22 cellular contexts compared by ENCODE assay signal in genomic region chr19:10256970-10257615, GRCh38. TPM values are rescaled to one million over a fixed set of nuclear protein-coding genes. Genes with fewer than 3 reads are reported as not detected.
A peak's percentile ranks its signal among the peaks of the same experiment; 100 is the strongest.
DNase-seq lines count a peak whose midpoint lies in the region; ATAC-seq, FAIRE-seq and TF ChIP-seq lines count a peak whose summit lies in the region.
"Had no signal": no experiment of that assay in that cellular context is flagged by ENCODE, and none has a peak within 500 bp of the region (broad histone marks: within the 10 kb centered on the region; RNA-seq: fewer than 3 reads in every experiment).

No MANE protein-coding gene starts in this region.

- H3K4me1 ChIP-seq in HEK293 (ENCODE audit: control insufficient read depth, insufficient read depth, low read length) (no peaks in the 10 kb centered on the region), astrocyte (ENCODE audit: insufficient read depth, low read length) (peaks cover 20% of the 10 kb centered on the region), osteoblast (ENCODE audit: insufficient read depth, low read length) (peaks cover 5% of the 10 kb centered on the region), neuronal stem cell (ENCODE audit: control insufficient read depth in 2 of 2, insufficient read depth in 1 of 2, low read depth in 1 of 2, low read length in 2 of 2) (peaks cover 5 to 6% of the 10 kb centered on the region in 2 donors)

- H3K4me2 ChIP-seq in astrocyte (ENCODE audit: low read length) (no peak overlapping the region), osteoblast (ENCODE audit: insufficient read depth, low read length) (no peak overlapping the region), neuronal stem cell (ENCODE audit: insufficient read depth, low read length, poor library complexity, severe bottlenecking) (no peak overlapping the region)
- H3K4me2 ChIP-seq: BLaER1 treated with 17β-estradiol and CSF1 and Interleukin-3, amounts not matched to agents 10 nM and 100 nM; GM23338; PC-9 had no signal

- no peak overlapping the region for H3K4me3 Mint-ChIP-seq in activated CD8-positive, alpha-beta T cell treated with anti-CD3 and anti-CD28 coated beads for 36 hours
- H3K4me3 Mint-ChIP-seq in activated CD8-positive, alpha-beta T cell treated with anti-CD3 and anti-CD28 coated beads, Interleukin-2, amount 10 ng/mL, durations not matched to agents 7 days and 5 days, result no peak overlapping the region
- H3K4me3 Mint-ChIP-seq in astrocyte (ENCODE audit: unreplicated experiment), result no peak overlapping the region
- H3K4me3 Mint-ChIP-seq: GM23338 had no signal

- TF ChIP-seq CTCF in activated CD8-positive, alpha-beta T cell treated with anti-CD3 and anti-CD28 coated beads for 36 hours (IDR thresholded peaks at IDR 0.05), result no peak
- TF ChIP-seq CTCF in HEK293 (tag by site-specific recombination; IDR thresholded peaks at IDR 0.05), result no peak
- no peak for TF ChIP-seq CTCF in astrocyte (IDR thresholded peaks at IDR 0.05; ENCODE audit: insufficient read depth, low read depth, low read length)
- no peak for TF ChIP-seq CTCF in osteoblast (IDR thresholded peaks at IDR 0.05; ENCODE audit: extremely low read depth, low read depth, low read length)

- H3K4me1 Mint-ChIP-seq in activated CD8-positive, alpha-beta T cell treated with anti-CD3 and anti-CD28 coated beads for 36 hours (ENCODE audit: low read depth), result peaks cover 46% of the 10 kb centered on the region
- H3K4me1 Mint-ChIP-seq in activated CD8-positive, alpha-beta T cell treated with anti-CD3 and anti-CD28 coated beads, Interleukin-2, amount 10 ng/mL, durations not matched to agents 7 days and 5 days (ENCODE audit: low read depth), result peaks cover 42% of the 10 kb centered on the region
- H3K4me1 Mint-ChIP-seq in astrocyte (ENCODE audit: low read depth, unreplicated experiment), result peaks cover 4% of the 10 kb centered on the region

- DNase-seq in activated CD8-positive, alpha-beta T cell treated with anti-CD3 and anti-CD28 coated beads for 36 hours, result no peak
- no peak for DNase-seq in activated CD8-positive, alpha-beta T cell treated with anti-CD3 and anti-CD28 coated beads, Interleukin-2, amount 10 ng/mL, durations not matched to agents 7 days and 5 days
- no peak for DNase-seq in astrocyte (ENCODE audit: low read depth)
- peak; percentile 18 for DNase-seq in osteoblast (ENCODE audit: insufficient read length, low spot score, missing footprints)
- DNase-seq in neuronal stem cell (ENCODE audit: low spot score), result no peak
- DNase-seq: COR-L47, DMS153, Kasumi-1, MM.1S, NCI-H1105 treated with DMSO at 0.1 percent for 48 hours, NCI-H1694 treated with DMSO at 0.1 percent for 48 hours, NCI-H2107, NCI-H2227 treated with DMSO at 0.1 percent for 48 hours, NCI-H524, PC-9 had no signal

- no peaks in the 10 kb centered on the region for H3K9me3 Mint-ChIP-seq in activated CD8-positive, alpha-beta T cell treated with anti-CD3 and anti-CD28 coated beads for 36 hours
- H3K9me3 Mint-ChIP-seq in activated CD8-positive, alpha-beta T cell treated with anti-CD3 and anti-CD28 coated beads, Interleukin-2, amount 10 ng/mL, durations not matched to agents 7 days and 5 days (ENCODE audit: insufficient read depth), result no peaks in the 10 kb centered on the region
- no peaks in the 10 kb centered on the region for H3K9me3 Mint-ChIP-seq in astrocyte (ENCODE audit: unreplicated experiment)
- H3K9me3 Mint-ChIP-seq: GM23338 had no signal

- H3K4ac ChIP-seq in neuronal stem cell (ENCODE audit: low read length), result no peak overlapping the region

- no peak overlapping the region for H3K14ac ChIP-seq in neuronal stem cell (ENCODE audit: low read length)

- CTCF ChIA-PET in activated CD8-positive, alpha-beta T cell treated with anti-CD3 and anti-CD28 coated beads for 36 hours (lab: Charles Lee), result interaction anchor here (1.3 to 8.6 kb wide), 3 partner anchors 14 to 134 kb away, joined by 3 to 168 read pairs (median 9); partner anchors contain the start of gene ICAM1
- CTCF ChIA-PET in activated CD8-positive, alpha-beta T cell treated with anti-CD3 and anti-CD28 coated beads, Interleukin-2, amount 10 ng/mL, durations not matched to agents 7 days and 5 days (lab: Charles Lee), result interaction anchor here (0.6 to 7.9 kb wide), 4 partner anchors 13 to 203 kb away, joined by 3 to 255 read pairs (median 86); partner anchors contain the start of genes ICAM1 and TYK2
- CTCF ChIA-PET in HEK293 (lab: Yijun Ruan, JAX), result interaction anchor here (0.5 to 7.9 kb wide), 5 partner anchors 31 to 399 kb away, joined by 3 to 141 read pairs (median 3); no protein-coding TSS in a partner anchor

- H3K4me3 ChIP-seq in HEK293 (ENCODE audit: low read depth, low read length) (no peak overlapping the region), astrocyte (ENCODE audit: insufficient read depth, low read depth, low read length) (no peak overlapping the region), osteoblast (ENCODE audit: insufficient read depth, low read length) (no peak overlapping the region), neuronal stem cell (ENCODE audit: low read length in 2 of 2) (no peak overlapping the region)
- H3K4me3 ChIP-seq: BLaER1 treated with 17β-estradiol and CSF1 and Interleukin-3, amounts not matched to agents 10 nM and 100 nM; GM23338; PC-9 had no signal

- H3K79me1 ChIP-seq in neuronal stem cell (ENCODE audit: low read depth, low read length), result peaks cover 3% of the 10 kb centered on the region

- no peak overlapping the region for H2BK15ac ChIP-seq in neuronal stem cell (ENCODE audit: low read length)

- no peak overlapping the region for H2BK12ac ChIP-seq in neuronal stem cell (ENCODE audit: low read length)

- H3K18ac ChIP-seq in neuronal stem cell (ENCODE audit: low read length), result no peak overlapping the region

- ATAC-seq in activated CD8-positive, alpha-beta T cell treated with anti-CD3 and anti-CD28 coated beads for 36 hours, result no peak
- no peak for ATAC-seq in activated CD8-positive, alpha-beta T cell treated with anti-CD3 and anti-CD28 coated beads, Interleukin-2, amount 10 ng/mL, durations not matched to agents 7 days and 5 days
- ATAC-seq in HG03565 (IDR thresholded peaks at IDR 0.05; ENCODE audit: unreplicated experiment) (no peak), HG03135 (IDR thresholded peaks at IDR 0.05; ENCODE audit: unreplicated experiment) (no peak)
- ATAC-seq: GM23338 had no signal

- no peak overlapping the region for H3K9ac ChIP-seq in astrocyte (ENCODE audit: low read length)
- no peak overlapping the region for H3K9ac ChIP-seq in neuronal stem cell (ENCODE audit: low read depth, low read length, poor library complexity)
- H3K9ac ChIP-seq: BLaER1 treated with 17β-estradiol and CSF1 and Interleukin-3, amounts not matched to agents 10 nM and 100 nM had no signal

- no peaks in the 10 kb centered on the region for H3K27me3 Mint-ChIP-seq in activated CD8-positive, alpha-beta T cell treated with anti-CD3 and anti-CD28 coated beads for 36 hours
- H3K27me3 Mint-ChIP-seq in activated CD8-positive, alpha-beta T cell treated with anti-CD3 and anti-CD28 coated beads, Interleukin-2, amount 10 ng/mL, durations not matched to agents 7 days and 5 days (ENCODE audit: low read depth), result no peaks in the 10 kb centered on the region
- H3K27me3 Mint-ChIP-seq in astrocyte (ENCODE audit: low read depth, unreplicated experiment), result no peaks in the 10 kb centered on the region

- no peak overlapping the region for H3K23ac ChIP-seq in neuronal stem cell (ENCODE audit: low read depth, low read length, poor library complexity)

- H4K20me1 ChIP-seq in astrocyte (ENCODE audit: insufficient read depth, low read length), result peaks cover 14% of the 10 kb centered on the region
- H4K20me1 ChIP-seq in osteoblast (ENCODE audit: insufficient read depth, low read length), result no peaks in the 10 kb centered on the region

- POLR2A ChIA-PET in activated CD8-positive, alpha-beta T cell treated with anti-CD3 and anti-CD28 coated beads for 36 hours (lab: Charles Lee), result interaction anchor here (0.6 to 1.6 kb wide), 5 partner anchors 14 to 770 kb away, joined by 3 to 7 read pairs (median 3); partner anchors contain the start of genes ICAM1, P2RY11 and RAVER1
- POLR2A ChIA-PET in activated CD8-positive, alpha-beta T cell treated with anti-CD3 and anti-CD28 coated beads, Interleukin-2, amount 10 ng/mL, durations not matched to agents 7 days and 5 days (lab: Charles Lee), result interaction anchor here (1.5 kb wide), 1 partner anchor 13 kb away, joined by 3 read pairs; no protein-coding TSS in a partner anchor
- POLR2A ChIA-PET in HEK293 (lab: Yijun Ruan, JAX), result interaction anchor here (0.6 kb wide), 1 partner anchor 77 kb away, joined by 6 read pairs; no protein-coding TSS in a partner anchor

- no peak overlapping the region for H2AK5ac ChIP-seq in neuronal stem cell (ENCODE audit: low read depth, low read length)

- no peaks in the 10 kb centered on the region for H3K9me3 ChIP-seq in HEK293 (ENCODE audit: control insufficient read depth, insufficient read depth, low read depth, low read length)
- no peaks in the 10 kb centered on the region for H3K9me3 ChIP-seq in astrocyte (ENCODE audit: insufficient read depth, low read depth, low read length)
- no peaks in the 10 kb centered on the region for H3K9me3 ChIP-seq in osteoblast (ENCODE audit: low read depth, low read length)
- peaks cover 0 to 2% of the 10 kb centered on the region in 2 donors for H3K9me3 ChIP-seq in neuronal stem cell (replicated peaks in 1 of 2; ENCODE audit: control insufficient read depth in 2 of 2, insufficient read depth in 1 of 2, low read depth in 1 of 2, low read length in 2 of 2)
- H3K9me3 ChIP-seq: BLaER1 treated with 17β-estradiol and CSF1 and Interleukin-3, amounts not matched to agents 10 nM and 100 nM had no signal

- whole genome bisulfite sequencing in neuronal stem cell (ENCODE audit: extremely low coverage in 2 of 2, insufficient read length in 2 of 2, insufficient replicate concordance in 1 of 2), 2 donors, result no CpG with 5 or more reads among the region's 9 CpGs

- intact Hi-C loops in activated CD8-positive, alpha-beta T cell treated with anti-CD3 and anti-CD28 coated beads for 36 hours (cut with micrococcal nuclease), result no loop called here

- peak overlapping the region; percentile 35 for H3K27ac Mint-ChIP-seq in activated CD8-positive, alpha-beta T cell treated with anti-CD3 and anti-CD28 coated beads for 36 hours
- no peak overlapping the region for H3K27ac Mint-ChIP-seq in activated CD8-positive, alpha-beta T cell treated with anti-CD3 and anti-CD28 coated beads, Interleukin-2, amount 10 ng/mL, durations not matched to agents 7 days and 5 days
- peak overlapping the region; percentile 85 for H3K27ac Mint-ChIP-seq in astrocyte (ENCODE audit: unreplicated experiment)
- H3K27ac Mint-ChIP-seq: GM23338 had no signal

- H4K91ac ChIP-seq in neuronal stem cell (ENCODE audit: low read depth, low read length, poor library complexity), result no peak overlapping the region

- no peak overlapping the region for H2BK120ac ChIP-seq in neuronal stem cell (ENCODE audit: low read depth, low read length)

- no peak for FAIRE-seq in astrocyte (lab: Jason Lieb, UNC)
- FAIRE-seq: GM12892 had no signal

- no peak overlapping the region for H2BK5ac ChIP-seq in neuronal stem cell (ENCODE audit: low read length)

- H3K79me2 ChIP-seq in astrocyte (ENCODE audit: insufficient read depth, low read length) (peaks cover 23% of the 10 kb centered on the region), osteoblast (ENCODE audit: insufficient read depth, low read length) (peaks cover 20% of the 10 kb centered on the region)

- H2AFZ ChIP-seq in astrocyte (ENCODE audit: low read depth, low read length), result no peak overlapping the region
- H2AFZ ChIP-seq in osteoblast (ENCODE audit: low read length), result no peak overlapping the region
- H2AFZ ChIP-seq in neuronal stem cell (ENCODE audit: low read length), result no peak overlapping the region
- H2AFZ ChIP-seq: GM23338, PC-9 had no signal

- H3K36me3 ChIP-seq in HEK293 (ENCODE audit: control insufficient read depth in 2 of 2, insufficient read depth in 1 of 2, low read length in 2 of 2) (peaks cover 25 to 64% of the 10 kb centered on the region in 2 experiments; a peak in 2 of 3 replicates), astrocyte (ENCODE audit: insufficient read depth, low read length) (peaks cover 14% of the 10 kb centered on the region), osteoblast (ENCODE audit: insufficient read depth, low read length) (peaks cover 38% of the 10 kb centered on the region), neuronal stem cell (replicated peaks in 1 of 2; ENCODE audit: control insufficient read depth in 2 of 2, insufficient read depth in 2 of 2, low read length in 2 of 2) (peaks cover 30 to 62% of the 10 kb centered on the region in 2 donors)

- H4K8ac ChIP-seq in neuronal stem cell (ENCODE audit: low read depth, low read length), result no peak overlapping the region

- no peaks in the 10 kb centered on the region for H3K27me3 ChIP-seq in astrocyte (ENCODE audit: insufficient read depth, low read length)
- no peaks in the 10 kb centered on the region for H3K27me3 ChIP-seq in osteoblast (ENCODE audit: insufficient read depth, low read length)
- no peaks in the 10 kb centered on the region for H3K27me3 ChIP-seq in neuronal stem cell (ENCODE audit: control insufficient read depth in 3 of 3, insufficient read depth in 3 of 3, low read depth in 1 of 3, low read length in 3 of 3)
- H3K27me3 ChIP-seq: BLaER1 treated with 17β-estradiol and CSF1 and Interleukin-3, amounts not matched to agents 10 nM and 100 nM had no signal

- no peak overlapping the region for H3K27ac ChIP-seq in HEK293 (ENCODE audit: extremely low read depth, low read depth, low read length)
- no peak overlapping the region for H3K27ac ChIP-seq in astrocyte (ENCODE audit: low read depth, low read length)
- H3K27ac ChIP-seq in osteoblast (ENCODE audit: low read depth, low read length), result no peak overlapping the region
- no peak overlapping the region for H3K27ac ChIP-seq in neuronal stem cell (replicated peaks; ENCODE audit: low read length)
- H3K27ac ChIP-seq: BLaER1 treated with 17β-estradiol and CSF1 and Interleukin-3, amounts not matched to agents 10 nM and 100 nM; PC-9 had no signal

- peaks cover 59% of the 10 kb centered on the region for H3K36me3 Mint-ChIP-seq in activated CD8-positive, alpha-beta T cell treated with anti-CD3 and anti-CD28 coated beads for 36 hours (ENCODE audit: low read depth)
- peaks cover 57% of the 10 kb centered on the region for H3K36me3 Mint-ChIP-seq in activated CD8-positive, alpha-beta T cell treated with anti-CD3 and anti-CD28 coated beads, Interleukin-2, amount 10 ng/mL, durations not matched to agents 7 days and 5 days (ENCODE audit: low read depth)
- H3K36me3 Mint-ChIP-seq in astrocyte (ENCODE audit: low read depth, unreplicated experiment), result peaks cover 31% of the 10 kb centered on the region

RNA-seq across cellular contexts. Expression of gene MRPL4, which starts 5.1 kb away (rescaled TPM):
- total RNA-seq in activated CD8-positive, alpha-beta T cell treated with anti-CD3 and anti-CD28 coated beads for 36 hours, result 100 to 1,000 TPM; 151 to 153 TPM
- 10 to 100 TPM; 85.9 to 87.0 TPM for total RNA-seq in activated CD8-positive, alpha-beta T cell treated with anti-CD3 and anti-CD28 coated beads, Interleukin-2, amount 10 ng/mL, durations not matched to agents 7 days and 5 days
- total RNA-seq in astrocyte (57.8 and 60.3 TPM in 2 replicates), osteoblast (37.1 and 37.3 TPM in 2 replicates)
- 37.7 TPM for polyA plus RNA-seq in neuronal stem cell (2013, experiment 1 of 2)
- polyA plus RNA-seq in neuronal stem cell (2013, experiment 2 of 2), result 37.5 TPM

RNA-seq across cellular contexts. Expression of gene ICAM1, which starts 13.8 kb away (rescaled TPM):
- total RNA-seq in activated CD8-positive, alpha-beta T cell treated with anti-CD3 and anti-CD28 coated beads for 36 hours, result 10 to 100 TPM; 35.5 to 37.2 TPM
- 10 to 100 TPM; 10.7 to 11.1 TPM for total RNA-seq in activated CD8-positive, alpha-beta T cell treated with anti-CD3 and anti-CD28 coated beads, Interleukin-2, amount 10 ng/mL, durations not matched to agents 7 days and 5 days
- 9.3 and 11.0 TPM in 2 replicates for total RNA-seq in astrocyte
- 25.6 and 35.5 TPM in 2 replicates for total RNA-seq in osteoblast
- polyA plus RNA-seq in neuronal stem cell (2013, experiment 1 of 2), result 0.53 TPM
- polyA plus RNA-seq in neuronal stem cell (2013, experiment 2 of 2), result 0.43 TPM
- total RNA-seq: A172 had no signal

RNA-seq across cellular contexts. Expression of gene S1PR2, which starts 26.0 kb away (rescaled TPM):
- 1 to 10 TPM; 6.3 to 6.6 TPM for total RNA-seq in activated CD8-positive, alpha-beta T cell treated with anti-CD3 and anti-CD28 coated beads for 36 hours
- total RNA-seq in activated CD8-positive, alpha-beta T cell treated with anti-CD3 and anti-CD28 coated beads, Interleukin-2, amount 10 ng/mL, durations not matched to agents 7 days and 5 days, result 1 to 10 TPM; 3.5 to 3.8 TPM
- total RNA-seq in astrocyte (15.7 and 16.8 TPM in 2 replicates), osteoblast (9.4 and 14.1 TPM in 2 replicates)
- polyA plus RNA-seq in neuronal stem cell (2013, experiment 1 of 2), result 14.4 TPM
- 15.0 TPM for polyA plus RNA-seq in neuronal stem cell (2013, experiment 2 of 2)

RNA-seq across cellular contexts. Expression of gene ICAM4, which starts 29.7 kb away (rescaled TPM):
- under 1 TPM; 0.36 to 0.54 TPM for total RNA-seq in activated CD8-positive, alpha-beta T cell treated with anti-CD3 and anti-CD28 coated beads for 36 hours
- total RNA-seq in activated CD8-positive, alpha-beta T cell treated with anti-CD3 and anti-CD28 coated beads, Interleukin-2, amount 10 ng/mL, durations not matched to agents 7 days and 5 days, result 1 to 10 TPM in 1 of 2 experiments, under 1 TPM in 1; 0.99 to 1.1 TPM
- total RNA-seq in astrocyte, result 0.20 TPM in 1 of 2 replicates, not detected in the other
- under 0.01 and 0.29 TPM in 2 replicates for total RNA-seq in osteoblast
- polyA plus RNA-seq in neuronal stem cell (2013, experiment 1 of 2), result 0.56 TPM
- polyA plus RNA-seq in neuronal stem cell (2013, experiment 2 of 2), result 0.48 TPM

RNA-seq across cellular contexts. Expression of gene ICAM5, which starts 32.7 kb away (rescaled TPM):
- total RNA-seq in activated CD8-positive, alpha-beta T cell treated with anti-CD3 and anti-CD28 coated beads for 36 hours, result 1 to 10 TPM; 5.0 to 5.3 TPM
- total RNA-seq in activated CD8-positive, alpha-beta T cell treated with anti-CD3 and anti-CD28 coated beads, Interleukin-2, amount 10 ng/mL, durations not matched to agents 7 days and 5 days, result under 1 TPM; 0.29 to 0.57 TPM
- 0.07 and 0.31 TPM in 2 replicates for total RNA-seq in astrocyte
- under 0.01 TPM in 1 of 2 replicates, not detected in the other for total RNA-seq in osteoblast
- 0.73 TPM for polyA plus RNA-seq in neuronal stem cell (2013, experiment 1 of 2)
- 0.84 TPM for polyA plus RNA-seq in neuronal stem cell (2013, experiment 2 of 2)
